ENCODE assay signal across 34 cellular contexts in the genomic region with DNA sequence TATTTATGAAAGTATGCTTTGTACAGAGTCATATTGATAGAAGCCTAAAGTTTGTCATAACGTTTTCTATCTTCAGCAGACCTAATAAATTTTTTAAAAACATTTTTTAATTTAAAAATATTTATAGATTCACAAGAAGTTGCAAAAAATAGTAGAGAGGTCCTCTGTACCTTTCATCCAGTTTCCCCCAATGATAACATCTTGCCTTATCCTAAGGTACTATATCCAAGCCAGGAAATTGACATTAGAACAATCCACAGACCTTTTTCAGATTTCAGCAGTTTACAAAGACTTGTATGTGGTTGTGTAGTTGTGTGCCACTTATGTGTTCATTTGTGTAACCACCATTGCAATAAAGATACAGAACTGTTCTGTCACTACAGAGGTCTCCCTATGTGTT.
"Had no signal": no experiment of that assay in that cellular context is flagged by ENCODE, and none has a peak within 500 bp of the region (broad histone marks: within the 10 kb centered on the region; RNA-seq: fewer than 3 reads in every experiment).

No MANE protein-coding gene starts in this region.

- DNase-seq: Karpas-422, Kasumi-1, MG63, MM.1S, MV-4-11, NCI-H1092, NCI-H1092 treated with DMSO at 0.1 percent for 48 hours, NCI-H1105, NCI-H1105 treated with DMSO at 0.1 percent for 48 hours, NCI-H1417, NCI-H1417 treated with DMSO at 0.1 percent for 48 hours, NCI-H1436, NCI-H1436 treated with DMSO at 0.1 percent for 48 hours, NCI-H146, NCI-H1694, NCI-H1694 treated with DMSO at 0.1 percent for 48 hours, NCI-H187, NCI-H187 treated with DMSO at 0.1 percent for 48 hours, NCI-H1930, NCI-H2029, NCI-H2029 treated with DMSO at 0.1 percent for 48 hours, NCI-H2081, NCI-H2081 treated with DMSO at 0.1 percent for 48 hours, NCI-H2107, NCI-H2171, NCI-H2171 treated with DMSO at 0.1 percent for 48 hours, NCI-H2227 treated with DMSO at 0.1 percent for 48 hours, NCI-H226, NCI-H345, NCI-H446, NCI-H446 treated with DMSO at 0.1 percent for 48 hours, NCI-H510A, NCI-H510A treated with DMSO at 0.1 percent for 48 hours, NCI-H524 had no signal

- H3K36me3 ChIP-seq: MG63 had no signal

- H3K4me3 ChIP-seq: MG63 had no signal

- H3K27me3 ChIP-seq: MG63 had no signal

- H3K9me3 ChIP-seq: MG63 had no signal
